Comparison of ENCODE assay signal across 8 cellular contexts in genomic region chr12:45214739-45215418, GRCh38. TPM values are rescaled to one million over a fixed set of nuclear protein-coding genes. Genes with fewer than 3 reads are reported as not detected.
DNase-seq lines count a peak whose midpoint lies in the region; ATAC-seq, FAIRE-seq and TF ChIP-seq lines count a peak whose summit lies in the region.

No MANE protein-coding gene starts in this region.

- FAIRE-seq in endometrium (lab: Jason Lieb, UNC): peak; percentile 86

- DNase-seq in ELR (ENCODE audit: low read depth) (peak; percentile 43), PC-9 (no peak), neuronal stem cell (ENCODE audit: low spot score) (no peak), G401 (ENCODE audit: low spot score) (no peak), NCI-H146 treated with DMSO at 0.1 percent for 48 hours (lab: John Stamatoyannopoulos, UW; ENCODE audit: unreplicated experiment) (no peak), AML-193 (lab: John Stamatoyannopoulos, UW) (no peak)

- H4K20me1 ChIP-seq in PC-9 (ENCODE audit: insufficient read depth): no peaks in the 10 kb centered on the region

- H2BK5ac ChIP-seq in neuronal stem cell (ENCODE audit: low read length): no peak overlapping the region

- H3F3A ChIP-seq in PC-9 (ENCODE audit: insufficient read depth, low read depth): peaks cover 38% of the 10 kb centered on the region

- H3K4me3 ChIP-seq in PC-9: peak overlapping the region; percentile 86
- H3K4me3 ChIP-seq in neuronal stem cell (ENCODE audit: low read length in 2 of 2): peak overlapping the region; percentile 59 to 90

- TF ChIP-seq CTCF in PC-9 (conservative IDR thresholded peaks at IDR 0.05): no peak

- no peak overlapping the region for H2BK15ac ChIP-seq in neuronal stem cell (ENCODE audit: low read length)

- H3K27me3 ChIP-seq in PC-9 (ENCODE audit: insufficient read depth, low read depth) (no peaks in the 10 kb centered on the region), neuronal stem cell (ENCODE audit: control insufficient read depth in 3 of 3, insufficient read depth in 3 of 3, low read depth in 1 of 3, low read length in 3 of 3) (no peaks in the 10 kb centered on the region)

- no peak overlapping the region for H4K91ac ChIP-seq in neuronal stem cell (ENCODE audit: low read depth, low read length, poor library complexity)

- in situ Hi-C loops in G401 (cut with HindIII; ENCODE audit: low sequenced_read_pairs): no loop called here

- H3K79me2 ChIP-seq in PC-9 (ENCODE audit: low read depth): peaks cover 70% of the 10 kb centered on the region

- no peak overlapping the region for H3K18ac ChIP-seq in neuronal stem cell (ENCODE audit: low read length)

- H3K9ac ChIP-seq in neuronal stem cell (ENCODE audit: low read depth, low read length, poor library complexity): no peak overlapping the region

- H2BK120ac ChIP-seq in neuronal stem cell (ENCODE audit: low read depth, low read length): no peak overlapping the region

- H3K14ac ChIP-seq in neuronal stem cell (ENCODE audit: low read length): no peak overlapping the region

- H3K79me1 ChIP-seq in neuronal stem cell (ENCODE audit: low read depth, low read length): no peaks in the 10 kb centered on the region

- H3K4me2 ChIP-seq in PC-9: peak overlapping the region; percentile 83
- peak overlapping the region; percentile 77 for H3K4me2 ChIP-seq in neuronal stem cell (ENCODE audit: insufficient read depth, low read length, poor library complexity, severe bottlenecking)

- POLR2A ChIA-PET in PC-9 (lab: Charles Lee; ENCODE audit: unreplicated experiment): interaction anchor here (0.5 to 1.1 kb wide), 5 partner anchors 20 to 1318 kb away, joined by 3 to 11 read pairs (median 4); no protein-coding TSS in a partner anchor

- no peaks in the 10 kb centered on the region; the same call in 1 of the 2 replicates for H3K9me2 ChIP-seq in PC-9 (ENCODE audit: insufficient read depth)

- no peak overlapping the region for H3K4ac ChIP-seq in neuronal stem cell (ENCODE audit: low read length)

- H2AFZ ChIP-seq in PC-9 (peak overlapping the region; percentile 80), neuronal stem cell (ENCODE audit: low read length) (peak overlapping the region; percentile 90)

- H4K8ac ChIP-seq in neuronal stem cell (ENCODE audit: low read depth, low read length): no peak overlapping the region

- intact Hi-C loops in PC-9 (cut with micrococcal nuclease; ENCODE audit: unreplicated experiment): loop anchor here (1.0 to 5.0 kb wide), 5 partner anchors 19 to 512 kb away; partner anchors contain the start of gene ARID2

- CTCF ChIA-PET in PC-9 (lab: Charles Lee): interaction anchor here (0.5 to 0.9 kb wide), 3 partner anchors 8 to 135 kb away, joined by 3 to 6 read pairs (median 3); no protein-coding TSS in a partner anchor

- H3K36me3 ChIP-seq in PC-9 (ENCODE audit: low read depth) (no peaks in the 10 kb centered on the region), neuronal stem cell (replicated peaks in 1 of 2; ENCODE audit: control insufficient read depth in 2 of 2, insufficient read depth in 2 of 2, low read length in 2 of 2) (no peaks in the 10 kb centered on the region)

- H2BK12ac ChIP-seq in neuronal stem cell (ENCODE audit: low read length): no peak overlapping the region

- BruUV-seq in PC-9 (replicated peaks; lab: Mats Ljungman, UMichigan): TSS peak; percentile 66

- H3K4me1 ChIP-seq in PC-9 (replicated peaks; ENCODE audit: insufficient read depth) (peaks cover 30% of the 10 kb centered on the region), neuronal stem cell (ENCODE audit: control insufficient read depth in 2 of 2, insufficient read depth in 1 of 2, low read depth in 1 of 2, low read length in 2 of 2) (no peaks in the 10 kb centered on the region)

- H3K23ac ChIP-seq in neuronal stem cell (ENCODE audit: low read depth, low read length, poor library complexity): no peak overlapping the region

- no peaks in the 10 kb centered on the region for H3K9me3 ChIP-seq in PC-9 (ENCODE audit: insufficient read depth, low read depth)
- H3K9me3 ChIP-seq in neuronal stem cell (replicated peaks in 1 of 2; ENCODE audit: control insufficient read depth in 2 of 2, insufficient read depth in 1 of 2, low read depth in 1 of 2, low read length in 2 of 2): no peaks in the 10 kb centered on the region

- peak overlapping the region; percentile 93 for H3K27ac ChIP-seq in PC-9
- H3K27ac ChIP-seq in neuronal stem cell (replicated peaks; ENCODE audit: low read length): peak overlapping the region; percentile 95

- no peak for ATAC-seq in GM18517 (IDR thresholded peaks at IDR 0.05; ENCODE audit: unreplicated experiment)

- H2AK5ac ChIP-seq in neuronal stem cell (ENCODE audit: low read depth, low read length): no peak overlapping the region

- WGBS in neuronal stem cell (ENCODE audit: extremely low coverage in 2 of 2, insufficient read length in 2 of 2, insufficient replicate concordance in 1 of 2), 2 donors: no CpG with 5 or more reads among the region's 11 CpGs

RNA-seq across cellular contexts. Expression of gene ANO6, which starts 1.0 kb away (rescaled TPM):
- 46.1 and 51.4 TPM in 2 replicates for total RNA-seq in PC-9 (2021)
- polyA plus RNA-seq in neuronal stem cell (2013, experiment 1 of 2): 21.1 TPM
- 21.4 TPM for polyA plus RNA-seq in neuronal stem cell (2013, experiment 2 of 2)
- 13.2 and 25.8 TPM in 2 replicates for total RNA-seq in G401 (2014; rRNA removed; shearing (Covaris generic))
